Comparison of ENCODE assay signal across 2 cellular contexts in genomic region chr3:178823556-178824229, GRCh38.
TF ChIP-seq lines count a peak whose summit lies in the region.

No MANE protein-coding gene starts in this region.

TF ChIP-seq in liver, 16 proteins besides CTCF, POLR2A, EP300 and RAD21:
- no peak for TF ChIP-seq FOXA2 (IDR thresholded peaks at IDR 0.05)
- TF ChIP-seq NR2F2 (IDR thresholded peaks at IDR 0.05), result peak; percentile 33
- no peak for TF ChIP-seq TAF1 (conservative IDR thresholded peaks at IDR 0.05)
- no peak for TF ChIP-seq EGR1 (IDR thresholded peaks at IDR 0.05; ENCODE audit: low read depth in 2 of 2)

TF ChIP-seq in HepG2, 621 proteins besides CTCF, POLR2A, EP300 and RAD21:
- TF ChIP-seq ZNF446 (CRISPR knock-in tag; IDR thresholded peaks at IDR 0.05) (no peak), RXRB (CRISPR knock-in tag; IDR thresholded peaks at IDR 0.05; ENCODE audit: borderline replicate concordance) (no peak), REST (IDR thresholded peaks at IDR 0.05; ENCODE audit: borderline replicate concordance in 1 of 2, low read depth in 1 of 2, low read length in 2 of 2) (no peak), FIP1L1 (IDR thresholded peaks at IDR 0.05; ENCODE audit: borderline replicate concordance, insufficient read depth, low read depth, low read length) (no peak), SAP130 (CRISPR knock-in tag; IDR thresholded peaks at IDR 0.05; ENCODE audit: low read depth) (no peak), ZNF563 (CRISPR knock-in tag; IDR thresholded peaks at IDR 0.05) (no peak), RAD51 (IDR thresholded peaks at IDR 0.05; ENCODE audit: borderline replicate concordance) (no peak), ZNF224 (CRISPR knock-in tag; IDR thresholded peaks at IDR 0.05) (no peak), SOX5 (CRISPR knock-in tag; IDR thresholded peaks at IDR 0.05; ENCODE audit: borderline replicate concordance) (no peak), ZBTB21 (CRISPR knock-in tag; IDR thresholded peaks at IDR 0.05) (no peak), XBP1 (CRISPR knock-in tag; IDR thresholded peaks at IDR 0.05) (no peak), ARHGAP35 (CRISPR knock-in tag; IDR thresholded peaks at IDR 0.05; ENCODE audit: borderline replicate concordance) (no peak), ZEB1 (IDR thresholded peaks at IDR 0.05; ENCODE audit: insufficient replicate concordance, low read depth) (no peak)
- TF ChIP-seq, protein P1, sequence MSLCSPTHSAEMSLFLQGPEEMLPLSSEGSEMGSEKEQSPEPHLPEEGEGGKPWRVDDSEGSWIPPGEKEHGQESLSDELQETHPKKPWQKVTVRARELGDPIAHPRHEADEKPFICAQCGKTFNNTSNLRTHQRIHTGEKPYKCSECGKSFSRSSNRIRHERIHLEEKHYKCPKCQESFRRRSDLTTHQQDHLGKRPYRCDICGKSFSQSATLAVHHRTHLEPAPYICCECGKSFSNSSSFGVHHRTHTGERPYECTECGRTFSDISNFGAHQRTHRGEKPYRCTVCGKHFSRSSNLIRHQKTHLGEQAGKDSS (CRISPR knock-in tag; IDR thresholded peaks at IDR 0.05; ENCODE audit: borderline replicate concordance, low read depth), result no peak
- TF ChIP-seq, protein P2, sequence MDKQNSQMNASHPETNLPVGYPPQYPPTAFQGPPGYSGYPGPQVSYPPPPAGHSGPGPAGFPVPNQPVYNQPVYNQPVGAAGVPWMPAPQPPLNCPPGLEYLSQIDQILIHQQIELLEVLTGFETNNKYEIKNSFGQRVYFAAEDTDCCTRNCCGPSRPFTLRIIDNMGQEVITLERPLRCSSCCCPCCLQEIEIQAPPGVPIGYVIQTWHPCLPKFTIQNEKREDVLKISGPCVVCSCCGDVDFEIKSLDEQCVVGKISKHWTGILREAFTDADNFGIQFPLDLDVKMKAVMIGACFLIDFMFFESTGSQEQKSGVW (CRISPR knock-in tag; IDR thresholded peaks at IDR 0.05; ENCODE audit: borderline replicate concordance), result no peak
- TF ChIP-seq, protein P3, sequence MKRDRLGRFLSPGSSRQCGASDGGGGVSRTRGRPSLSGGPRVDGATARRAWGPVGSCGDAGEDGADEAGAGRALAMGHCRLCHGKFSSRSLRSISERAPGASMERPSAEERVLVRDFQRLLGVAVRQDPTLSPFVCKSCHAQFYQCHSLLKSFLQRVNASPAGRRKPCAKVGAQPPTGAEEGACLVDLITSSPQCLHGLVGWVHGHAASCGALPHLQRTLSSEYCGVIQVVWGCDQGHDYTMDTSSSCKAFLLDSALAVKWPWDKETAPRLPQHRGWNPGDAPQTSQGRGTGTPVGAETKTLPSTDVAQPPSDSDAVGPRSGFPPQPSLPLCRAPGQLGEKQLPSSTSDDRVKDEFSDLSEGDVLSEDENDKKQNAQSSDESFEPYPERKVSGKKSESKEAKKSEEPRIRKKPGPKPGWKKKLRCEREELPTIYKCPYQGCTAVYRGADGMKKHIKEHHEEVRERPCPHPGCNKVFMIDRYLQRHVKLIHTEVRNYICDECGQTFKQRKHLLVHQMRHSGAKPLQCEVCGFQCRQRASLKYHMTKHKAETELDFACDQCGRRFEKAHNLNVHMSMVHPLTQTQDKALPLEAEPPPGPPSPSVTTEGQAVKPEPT (CRISPR knock-in tag; IDR thresholded peaks at IDR 0.05; ENCODE audit: low read depth), result no peak
- TF ChIP-seq, protein P4, sequence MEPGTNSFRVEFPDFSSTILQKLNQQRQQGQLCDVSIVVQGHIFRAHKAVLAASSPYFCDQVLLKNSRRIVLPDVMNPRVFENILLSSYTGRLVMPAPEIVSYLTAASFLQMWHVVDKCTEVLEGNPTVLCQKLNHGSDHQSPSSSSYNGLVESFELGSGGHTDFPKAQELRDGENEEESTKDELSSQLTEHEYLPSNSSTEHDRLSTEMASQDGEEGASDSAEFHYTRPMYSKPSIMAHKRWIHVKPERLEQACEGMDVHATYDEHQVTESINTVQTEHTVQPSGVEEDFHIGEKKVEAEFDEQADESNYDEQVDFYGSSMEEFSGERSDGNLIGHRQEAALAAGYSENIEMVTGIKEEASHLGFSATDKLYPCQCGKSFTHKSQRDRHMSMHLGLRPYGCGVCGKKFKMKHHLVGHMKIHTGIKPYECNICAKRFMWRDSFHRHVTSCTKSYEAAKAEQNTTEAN (CRISPR knock-in tag; conservative IDR thresholded peaks at IDR 0.05), result no peak
TF ChIP-seq in HepG2: peak in this region for 0.
